Comparison of ENCODE assay signal across 8 cellular contexts in genomic region chr14:35341454-35342159, GRCh38. TPM values are rescaled to one million over a fixed set of nuclear protein-coding genes. Genes with fewer than 3 reads are reported as not detected.
DNase-seq lines count a peak whose midpoint lies in the region; ATAC-seq lines count a peak whose summit lies in the region.

No MANE protein-coding gene starts in this region.

- no peaks in the 10 kb centered on the region for H3K27me3 Mint-ChIP-seq in activated naive CD8-positive, alpha-beta T cell treated with anti-CD3 and anti-CD28 coated beads, Interleukin-2, amount 10 ng/mL, durations not matched to agents 7 days and 5 days

- no peaks in the 10 kb centered on the region for H3K9me3 Mint-ChIP-seq in activated naive CD8-positive, alpha-beta T cell treated with anti-CD3 and anti-CD28 coated beads, Interleukin-2, amount 10 ng/mL, durations not matched to agents 7 days and 5 days

- peaks cover 31% of the 10 kb centered on the region for H3K4me1 Mint-ChIP-seq in activated naive CD8-positive, alpha-beta T cell treated with anti-CD3 and anti-CD28 coated beads, Interleukin-2, amount 10 ng/mL, durations not matched to agents 7 days and 5 days

- peak overlapping the region; percentile 79 for H3K27ac Mint-ChIP-seq in activated naive CD8-positive, alpha-beta T cell treated with anti-CD3 and anti-CD28 coated beads, Interleukin-2, amount 10 ng/mL, durations not matched to agents 7 days and 5 days

- peak overlapping the region; percentile 13 for H3K4me3 Mint-ChIP-seq in activated naive CD8-positive, alpha-beta T cell treated with anti-CD3 and anti-CD28 coated beads, Interleukin-2, amount 10 ng/mL, durations not matched to agents 7 days and 5 days

- POLR2A ChIA-PET in activated naive CD8-positive, alpha-beta T cell treated with anti-CD3 and anti-CD28 coated beads, Interleukin-2, amount 10 ng/mL, durations not matched to agents 7 days and 5 days (lab: Charles Lee): interaction anchor here (0.7 to 5.6 kb wide), 4 partner anchors 9 to 61 kb away, joined by 3 to 50 read pairs (median 8); partner anchors contain the start of genes NFKBIA and PSMA6

- DNase-seq in AG08395 (ENCODE audit: low spot score) (peak; percentile 93), NCI-H2196 treated with DMSO at 0.1 percent for 48 hours (lab: John Stamatoyannopoulos, UW; ENCODE audit: unreplicated experiment) (peak; percentile 98), globus pallidus (ENCODE audit: low spot score) (peak; percentile 98), occipital lobe (lab: John Stamatoyannopoulos, UW) (peak; percentile 93)
- no peak for DNase-seq in activated naive CD8-positive, alpha-beta T cell treated with anti-CD3 and anti-CD28 coated beads, Interleukin-2, amount 10 ng/mL, durations not matched to agents 7 days and 5 days
- no peak for DNase-seq in activated CD4-positive, CD25-positive, alpha-beta regulatory T cell (lab: John Stamatoyannopoulos, UW)

- no peaks in the 10 kb centered on the region for H3K36me3 Mint-ChIP-seq in activated naive CD8-positive, alpha-beta T cell treated with anti-CD3 and anti-CD28 coated beads, Interleukin-2, amount 10 ng/mL, durations not matched to agents 7 days and 5 days

- ATAC-seq in GM18861 (IDR thresholded peaks at IDR 0.05; ENCODE audit: unreplicated experiment): peak; percentile 68
- ATAC-seq in activated naive CD8-positive, alpha-beta T cell treated with anti-CD3 and anti-CD28 coated beads, Interleukin-2, amount 10 ng/mL, durations not matched to agents 7 days and 5 days (ENCODE audit: low read depth): peak; percentile 51
- no peak for ATAC-seq in GM18873 (IDR thresholded peaks at IDR 0.05; ENCODE audit: low FRiP score, unreplicated experiment)

RNA-seq across cellular contexts. Expression of gene PSMA6, which starts 49.4 kb away (rescaled TPM):
- 100 to 1,000 TPM; 213 to 221 TPM for total RNA-seq in activated naive CD8-positive, alpha-beta T cell treated with anti-CD3 and anti-CD28 coated beads, Interleukin-2, amount 10 ng/mL, durations not matched to agents 7 days and 5 days
- 175 TPM for total RNA-seq in occipital lobe

Comparison
In these comparisons a context has a peak if more than half of its experiments do, and no peak if none do; other contexts are left out.
1. DNase-seq: peak in AG08395 (single experiment), NCI-H2196 treated with DMSO at 0.1 percent for 48 hours (single experiment), globus pallidus (single experiment) and occipital lobe (single experiment); none in activated naive CD8-positive, alpha-beta T cell treated with anti-CD3 and anti-CD28 coated beads, Interleukin-2, amount 10 ng/mL, durations not matched to agents 7 days and 5 days (single experiment) and activated CD4-positive, CD25-positive, alpha-beta regulatory T cell (0 of 4).